Comparison of ENCODE assay signal across 19 cellular contexts in the genomic region with DNA sequence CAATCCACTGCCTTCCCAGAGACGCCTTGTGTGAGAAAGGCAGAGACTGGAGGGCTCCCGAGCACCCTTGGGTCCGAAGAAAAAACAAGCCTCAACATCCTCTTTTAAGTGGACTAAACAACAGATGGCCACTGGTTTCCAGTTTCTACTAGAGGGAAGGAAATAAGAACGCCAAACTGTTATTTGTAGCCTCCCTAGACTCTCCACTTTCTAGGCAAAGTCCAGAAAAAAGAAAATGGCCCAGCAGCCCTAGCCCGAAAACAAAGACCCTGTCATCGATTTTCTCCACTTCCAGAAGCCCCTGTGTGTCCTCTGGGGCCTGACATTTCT. TPM values are rescaled to one million over a fixed set of nuclear protein-coding genes. Genes with fewer than 3 reads are reported as not detected.
A peak's percentile ranks its signal among the peaks of the same experiment; 100 is the strongest.
DNase-seq lines count a peak whose midpoint lies in the region; ATAC-seq and TF ChIP-seq lines count a peak whose summit lies in the region.
"Had no signal": no experiment of that assay in that cellular context is flagged by ENCODE, and none has a peak within 500 bp of the region (broad histone marks: within the 10 kb centered on the region; RNA-seq: fewer than 3 reads in every experiment).

No MANE protein-coding gene starts in this region.

- 94% methylated on average over 2 to 6 of the region's 6 CpGs for WGBS in endodermal cell (ENCODE audit: insufficient coverage in 1 of 2, insufficient read length in 1 of 2), 2 experiments

- POLR2A ChIA-PET in CD8-positive, alpha-beta T cell (lab: Charles Lee): interaction anchor here (1.2 to 1.6 kb wide), 2 partner anchors 19 to 42 kb away, joined by 3 to 5 read pairs; no protein-coding TSS in a partner anchor

- CTCF ChIA-PET in CD8-positive, alpha-beta T cell (lab: Charles Lee): interaction anchor here (0.6 to 9.8 kb wide), 5 partner anchors 8 to 89 kb away, joined by 3 to 108 read pairs (median 22); no protein-coding TSS in a partner anchor

- DNase-seq in CD8-positive, alpha-beta T cell: no peak
- no peak for DNase-seq in activated naive CD8-positive, alpha-beta T cell treated with anti-CD3 and anti-CD28 coated beads for 36 hours
- DNase-seq in neural crest cell (ENCODE audit: low read depth, low spot score) (no peak), MG63 (no peak), endodermal cell (no peak), T-helper 1 cell (no peak)
- no peak for DNase-seq in natural killer cell treated with Interleukin-12 subunit alpha and Interleukin-12 subunit beta and Interleukin-15 and Interleukin-18, amount 100 ng/mL, for 72 hours (ENCODE audit: low spot score)
- DNase-seq: activated effector memory CD4-positive, alpha-beta T cell treated with Interleukin-2 at 50 U/mL for 16 hours; C1 segment of cervical spinal cord; EL; foreskin keratinocyte; Karpas-422; NCI-H1436 treated with DMSO at 0.1 percent for 48 hours; NCI-H510A treated with DMSO at 0.1 percent for 48 hours; PC-9; upper lobe of left lung had no signal

- peaks cover 0 to 12% (median 9%) of the 10 kb centered on the region in 11 experiments; a peak in 13 of 22 replicates for H3K27me3 ChIP-seq in BLaER1 treated with 17β-estradiol and CSF1 and Interleukin-3, amounts not matched to agents 10 nM and 100 nM
- no peaks in the 10 kb centered on the region for H3K27me3 ChIP-seq in CD8-positive, alpha-beta T cell (ENCODE audit: insufficient read depth, low read length)
- H3K27me3 ChIP-seq in MG63 (no peaks in the 10 kb centered on the region), endodermal cell (ENCODE audit: control insufficient read depth, insufficient read depth, low read length, poor library complexity, severe bottlenecking) (peaks cover 30% of the 10 kb centered on the region)
- H3K27me3 ChIP-seq: foreskin keratinocyte, upper lobe of left lung had no signal

- peaks cover 0 to 19% (median 0%) of the 10 kb centered on the region in 11 experiments; a peak in 5 of 22 replicates for H3K36me3 ChIP-seq in BLaER1 treated with 17β-estradiol and CSF1 and Interleukin-3, amounts not matched to agents 10 nM and 100 nM
- no peaks in the 10 kb centered on the region for H3K36me3 ChIP-seq in CD8-positive, alpha-beta T cell (ENCODE audit: insufficient read depth, low read length)
- H3K36me3 ChIP-seq in MG63: no peaks in the 10 kb centered on the region
- H3K36me3 ChIP-seq in endodermal cell (ENCODE audit: control insufficient read depth, insufficient read depth, low read length): no peaks in the 10 kb centered on the region
- H3K36me3 ChIP-seq: upper lobe of left lung had no signal

- H3K4me3 ChIP-seq in BLaER1 treated with 17β-estradiol and CSF1 and Interleukin-3, amounts not matched to agents 10 nM and 100 nM: no peak overlapping the region
- H3K4me3 ChIP-seq in CD8-positive, alpha-beta T cell (ENCODE audit: low read depth, low read length): peak overlapping the region; percentile 20
- H3K4me3 ChIP-seq in MG63 (no peak overlapping the region), endodermal cell (ENCODE audit: low read length) (no peak overlapping the region)
- H3K4me3 ChIP-seq: PC-9, upper lobe of left lung had no signal

- no peak for TF ChIP-seq CTCF in CD8-positive, alpha-beta T cell (IDR thresholded peaks at IDR 0.05)
- TF ChIP-seq CTCF in neural crest cell (conservative IDR thresholded peaks at IDR 0.05) (no peak), endodermal cell (conservative IDR thresholded peaks at IDR 0.05) (no peak)

- no peak for ATAC-seq in CD8-positive, alpha-beta T cell
- no peak for ATAC-seq in natural killer cell treated with Interleukin-12 subunit alpha and Interleukin-12 subunit beta and Interleukin-15 and Interleukin-18, amount 100 ng/mL, for 72 hours
- ATAC-seq: foreskin keratinocyte had no signal

- H3K4me2 ChIP-seq in BLaER1 treated with 17β-estradiol and CSF1 and Interleukin-3, amounts not matched to agents 10 nM and 100 nM: peak overlapping the region in 10 of 11 experiments; percentile 0 to 100 (median 92); a peak in 13 of 22 replicates
- H3K4me2 ChIP-seq: PC-9 had no signal

- no peaks in the 10 kb centered on the region for H3K9me3 Mint-ChIP-seq in CD8-positive, alpha-beta T cell
- H3K9me3 Mint-ChIP-seq in activated naive CD8-positive, alpha-beta T cell treated with anti-CD3 and anti-CD28 coated beads for 36 hours: no peaks in the 10 kb centered on the region
- H3K9me3 Mint-ChIP-seq in neural crest cell (no peaks in the 10 kb centered on the region), endodermal cell (no peaks in the 10 kb centered on the region)
- H3K9me3 Mint-ChIP-seq in natural killer cell treated with Interleukin-12 subunit alpha and Interleukin-12 subunit beta and Interleukin-15 and Interleukin-18, amount 100 ng/mL, for 72 hours: no peaks in the 10 kb centered on the region
- H3K9me3 Mint-ChIP-seq: mesothelial cell of epicardium had no signal

- peaks cover 55 to 76% (median 63%) of the 10 kb centered on the region in 10 experiments for H3K4me1 ChIP-seq in BLaER1 treated with 17β-estradiol and CSF1 and Interleukin-3, amounts not matched to agents 10 nM and 100 nM
- H3K4me1 ChIP-seq in CD8-positive, alpha-beta T cell (ENCODE audit: insufficient read depth, low read length): peaks cover 66% of the 10 kb centered on the region
- peaks cover 4% of the 10 kb centered on the region for H3K4me1 ChIP-seq in endodermal cell (ENCODE audit: control insufficient read depth, insufficient read depth, low read length)

- peak overlapping the region; percentile 92 for H3K27ac Mint-ChIP-seq in CD8-positive, alpha-beta T cell
- peak overlapping the region; percentile 90 for H3K27ac Mint-ChIP-seq in activated naive CD8-positive, alpha-beta T cell treated with anti-CD3 and anti-CD28 coated beads for 36 hours
- H3K27ac Mint-ChIP-seq in neural crest cell (ENCODE audit: unreplicated experiment): peak overlapping the region; percentile 7
- no peak overlapping the region for H3K27ac Mint-ChIP-seq in endodermal cell
- no peak overlapping the region for H3K27ac Mint-ChIP-seq in natural killer cell treated with Interleukin-12 subunit alpha and Interleukin-12 subunit beta and Interleukin-15 and Interleukin-18, amount 100 ng/mL, for 72 hours
- H3K27ac Mint-ChIP-seq: mesothelial cell of epicardium had no signal

- H3K9me3 ChIP-seq in BLaER1 treated with 17β-estradiol and CSF1 and Interleukin-3, amounts not matched to agents 10 nM and 100 nM (replicated peaks in 1 of 11): no peaks in the 10 kb centered on the region
- no peaks in the 10 kb centered on the region for H3K9me3 ChIP-seq in CD8-positive, alpha-beta T cell (ENCODE audit: low read length)
- H3K9me3 ChIP-seq in MG63 (no peaks in the 10 kb centered on the region), endodermal cell (ENCODE audit: control insufficient read depth, low read length) (no peaks in the 10 kb centered on the region)
- H3K9me3 ChIP-seq: upper lobe of left lung had no signal

- no peak overlapping the region; a peak in 1 of 22 replicates for H3K9ac ChIP-seq in BLaER1 treated with 17β-estradiol and CSF1 and Interleukin-3, amounts not matched to agents 10 nM and 100 nM
- no peak overlapping the region for H3K9ac ChIP-seq in endodermal cell (ENCODE audit: extremely low read depth, low read length, poor library complexity, severe bottlenecking)

- peaks cover 35% of the 10 kb centered on the region for H3K36me3 Mint-ChIP-seq in CD8-positive, alpha-beta T cell
- H3K36me3 Mint-ChIP-seq in activated naive CD8-positive, alpha-beta T cell treated with anti-CD3 and anti-CD28 coated beads for 36 hours: peaks cover 83% of the 10 kb centered on the region
- H3K36me3 Mint-ChIP-seq in neural crest cell (ENCODE audit: low read depth) (no peaks in the 10 kb centered on the region), endodermal cell (ENCODE audit: low read depth) (no peaks in the 10 kb centered on the region)
- H3K36me3 Mint-ChIP-seq in natural killer cell treated with Interleukin-12 subunit alpha and Interleukin-12 subunit beta and Interleukin-15 and Interleukin-18, amount 100 ng/mL, for 72 hours: no peaks in the 10 kb centered on the region
- H3K36me3 Mint-ChIP-seq: mesothelial cell of epicardium had no signal

- H3K27me3 Mint-ChIP-seq in CD8-positive, alpha-beta T cell (ENCODE audit: low read depth): no peaks in the 10 kb centered on the region
- no peaks in the 10 kb centered on the region for H3K27me3 Mint-ChIP-seq in activated naive CD8-positive, alpha-beta T cell treated with anti-CD3 and anti-CD28 coated beads for 36 hours
- peaks cover 30% of the 10 kb centered on the region for H3K27me3 Mint-ChIP-seq in neural crest cell (ENCODE audit: low read depth)
- peaks cover 40% of the 10 kb centered on the region for H3K27me3 Mint-ChIP-seq in endodermal cell (ENCODE audit: insufficient read depth)
- H3K27me3 Mint-ChIP-seq in natural killer cell treated with Interleukin-12 subunit alpha and Interleukin-12 subunit beta and Interleukin-15 and Interleukin-18, amount 100 ng/mL, for 72 hours: no peaks in the 10 kb centered on the region

- H4K20me1 ChIP-seq in BLaER1 treated with 17β-estradiol and CSF1 and Interleukin-3, amounts not matched to agents 10 nM and 100 nM: peaks cover 33 to 100% (median 58%) of the 10 kb centered on the region in 11 experiments; a peak in 20 of 22 replicates

- peaks cover 83% of the 10 kb centered on the region for H3K4me1 Mint-ChIP-seq in CD8-positive, alpha-beta T cell (ENCODE audit: low read depth)
- peaks cover 77% of the 10 kb centered on the region for H3K4me1 Mint-ChIP-seq in activated naive CD8-positive, alpha-beta T cell treated with anti-CD3 and anti-CD28 coated beads for 36 hours
- peaks cover 29% of the 10 kb centered on the region for H3K4me1 Mint-ChIP-seq in neural crest cell
- H3K4me1 Mint-ChIP-seq in endodermal cell: peaks cover 12% of the 10 kb centered on the region
- peaks cover 19 to 25% of the 10 kb centered on the region in 2 donors for H3K4me1 Mint-ChIP-seq in natural killer cell treated with Interleukin-12 subunit alpha and Interleukin-12 subunit beta and Interleukin-15 and Interleukin-18, amount 100 ng/mL, for 72 hours (ENCODE audit: low read depth in 2 of 2)

- peak overlapping the region; percentile 84 for H3K4me3 Mint-ChIP-seq in CD8-positive, alpha-beta T cell
- peak overlapping the region; percentile 87 for H3K4me3 Mint-ChIP-seq in activated naive CD8-positive, alpha-beta T cell treated with anti-CD3 and anti-CD28 coated beads for 36 hours
- H3K4me3 Mint-ChIP-seq in neural crest cell (peak overlapping the region; percentile 8), endodermal cell (no peak overlapping the region)
- H3K4me3 Mint-ChIP-seq in natural killer cell treated with Interleukin-12 subunit alpha and Interleukin-12 subunit beta and Interleukin-15 and Interleukin-18, amount 100 ng/mL, for 72 hours: no peak overlapping the region
- H3K4me3 Mint-ChIP-seq: mesothelial cell of epicardium had no signal

- intact Hi-C loops in CD8-positive, alpha-beta T cell (cut with DNase I, micrococcal nuclease): no loop called here

- H3K27ac ChIP-seq in BLaER1 treated with 17β-estradiol and CSF1 and Interleukin-3, amounts not matched to agents 10 nM and 100 nM: peak overlapping the region in 1 of 11 experiments; percentile 11; a peak in 2 of 22 replicates
- no peak overlapping the region for H3K27ac ChIP-seq in CD8-positive, alpha-beta T cell (ENCODE audit: low read depth, low read length)
- no peak overlapping the region for H3K27ac ChIP-seq in endodermal cell (ENCODE audit: low read depth, low read length)
- H3K27ac ChIP-seq: foreskin keratinocyte, HL-60, PC-9, upper lobe of left lung had no signal

RNA-seq across cellular contexts. Expression of a gene that starts 6.0 kb away (rescaled TPM):
- 100 to 1,000 TPM; 145 to 152 TPM for total RNA-seq in CD8-positive, alpha-beta T cell
- 100 to 1,000 TPM; 273 to 294 TPM for total RNA-seq in activated naive CD8-positive, alpha-beta T cell treated with anti-CD3 and anti-CD28 coated beads for 36 hours
- 9.5 and 10.6 TPM in 2 replicates for total RNA-seq in neural crest cell
- 33.7 and 41.1 TPM in 2 replicates for total RNA-seq in MG63 (2014; rRNA removed; shearing (Covaris generic); ENCODE audit: low replicate concordance)
- total RNA-seq in endodermal cell: 1 to 10 TPM; 4.3 to 7.5 TPM
- 9.8 TPM for polyA plus RNA-seq in endodermal cell (2013, experiment 1 of 2)
- 8.5 TPM for polyA plus RNA-seq in endodermal cell (2013, experiment 2 of 2)
- 10 to 100 TPM; 23.0 to 26.1 TPM for total RNA-seq in natural killer cell treated with Interleukin-12 subunit alpha and Interleukin-12 subunit beta and Interleukin-15 and Interleukin-18, amount 100 ng/mL, for 72 hours

Comparison
In these comparisons a context has a peak if more than half of its experiments do, and no peak if none do; other contexts are left out.
1. H3K27ac Mint-ChIP-seq: peak in CD8-positive, alpha-beta T cell (single experiment), activated naive CD8-positive, alpha-beta T cell treated with anti-CD3 and anti-CD28 coated beads for 36 hours (single experiment) and neural crest cell (single experiment); none in endodermal cell (single experiment) and natural killer cell treated with Interleukin-12 subunit alpha and Interleukin-12 subunit beta and Interleukin-15 and Interleukin-18, amount 100 ng/mL, for 72 hours (0 of 2).
2. H3K4me3 Mint-ChIP-seq: peak in CD8-positive, alpha-beta T cell (single experiment), activated naive CD8-positive, alpha-beta T cell treated with anti-CD3 and anti-CD28 coated beads for 36 hours (single experiment) and neural crest cell (single experiment); none in endodermal cell (single experiment) and natural killer cell treated with Interleukin-12 subunit alpha and Interleukin-12 subunit beta and Interleukin-15 and Interleukin-18, amount 100 ng/mL, for 72 hours (single experiment).